ENCODE assay signal across 15 cellular contexts in the genomic region with DNA sequence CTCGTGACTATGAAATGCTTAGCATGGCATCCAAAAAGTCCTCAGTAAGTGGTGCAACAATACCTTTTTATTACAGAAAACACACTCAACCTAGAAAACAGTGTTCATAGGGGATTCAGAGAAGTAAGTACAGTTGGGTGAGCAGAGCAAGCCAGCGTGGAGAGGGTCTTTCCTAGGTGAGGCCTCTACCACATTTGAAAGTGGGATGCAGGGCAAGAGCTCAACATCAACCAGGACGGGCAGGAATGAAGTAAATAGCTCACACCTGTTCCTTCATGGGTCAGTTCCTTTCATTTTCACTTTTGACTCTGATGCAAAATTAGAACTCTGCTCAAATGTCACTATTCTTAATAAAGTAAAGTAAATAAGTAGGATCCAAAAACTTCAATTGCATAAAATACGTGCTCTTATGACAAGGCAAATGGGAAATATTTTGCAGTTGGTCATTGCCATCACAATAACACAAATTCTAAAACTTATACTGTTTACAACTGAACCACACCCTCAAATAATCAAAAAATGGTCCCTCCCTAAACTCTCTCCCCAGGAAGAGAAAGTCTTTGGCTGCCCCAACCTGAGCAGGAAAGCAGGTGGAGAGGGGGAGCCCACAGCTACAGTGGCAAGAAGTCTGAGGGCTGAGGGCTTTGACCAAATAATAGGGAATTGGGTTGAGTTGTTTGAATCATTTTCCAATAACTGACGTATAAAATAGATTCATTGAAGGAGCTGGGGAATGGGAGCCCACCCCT. TPM values are rescaled to one million over a fixed set of nuclear protein-coding genes. Genes with fewer than 3 reads are reported as not detected.
DNase-seq lines count a peak whose midpoint lies in the region; ATAC-seq, FAIRE-seq and TF ChIP-seq lines count a peak whose summit lies in the region.
"Had no signal": no experiment of that assay in that cellular context is flagged by ENCODE, and none has a peak within 500 bp of the region (broad histone marks: within the 10 kb centered on the region; RNA-seq: fewer than 3 reads in every experiment).

No MANE protein-coding gene starts in this region.

- no peaks in the 10 kb centered on the region for H3K79me2 ChIP-seq in GM12878 (ENCODE audit: control insufficient read depth, insufficient read depth, low read length)

- DNase-seq in activated naive CD4-positive, alpha-beta T cell treated with anti-CD3 and anti-CD28 coated beads, Interleukin-2, amount 10 ng/mL, durations not matched to agents 7 days and 5 days = no peak
- no peak for DNase-seq in activated naive CD4-positive, alpha-beta T cell treated with anti-CD3 and anti-CD28 coated beads, Interleukin-2, amount 50 U/mL, for 16 hours
- DNase-seq in GM12878 (ENCODE audit: low read depth, low spot score) (no peak), small intestine (peak; percentile 27), SIG-M5 (lab: John Stamatoyannopoulos, UW) (no peak), NCI-H748 treated with DMSO at 0.1 percent for 48 hours (lab: John Stamatoyannopoulos, UW) (no peak), NCI-H526 treated with DMSO at 0.1 percent for 48 hours (lab: John Stamatoyannopoulos, UW) (no peak)
- DNase-seq: GF-D8, left lung, NCI-H345, substantia nigra had no signal

- H3K9me3 ChIP-seq in KOPT-K1 (ENCODE audit: insufficient read depth, low read length, poor library complexity, severe bottlenecking) (no peaks in the 10 kb centered on the region), GM12878 (replicated peaks; ENCODE audit: control insufficient read depth, insufficient read depth, low read length) (no peaks in the 10 kb centered on the region), small intestine (ENCODE audit: control insufficient read depth, low read depth) (no peaks in the 10 kb centered on the region)
- H3K9me3 ChIP-seq: left lung had no signal

- H3K4me1 Mint-ChIP-seq in activated naive CD4-positive, alpha-beta T cell treated with anti-CD3 and anti-CD28 coated beads, Interleukin-2, amount 10 ng/mL, durations not matched to agents 7 days and 5 days = peaks cover 24% of the 10 kb centered on the region

- H3K36me3 Mint-ChIP-seq in activated naive CD4-positive, alpha-beta T cell treated with anti-CD3 and anti-CD28 coated beads, Interleukin-2, amount 10 ng/mL, durations not matched to agents 7 days and 5 days = peaks cover 4% of the 10 kb centered on the region

- CTCF ChIA-PET in activated naive CD4-positive, alpha-beta T cell treated with anti-CD3 and anti-CD28 coated beads, Interleukin-2, amount 10 ng/mL, durations not matched to agents 7 days and 5 days (lab: Charles Lee) = interaction anchor here (1.1 kb wide), 1 partner anchor 9 kb away, joined by 3 read pairs; no protein-coding TSS in a partner anchor
- CTCF ChIA-PET in GM12878 (lab: Yijun Ruan, JAX) = interaction anchor here (1.3 to 1.7 kb wide), 4 partner anchors 9 to 54 kb away, joined by 7 to 13 read pairs (median 9); a partner anchor contains a TSS

- WGBS in GM12878 (ENCODE audit: insufficient coverage, insufficient replicate concordance, low lambda C conversion rate, missing lambda C conversion rate) = 17% methylated on average over 5 of the region's 5 CpGs
- 29 to 46% (median 36%) methylated on average over 5 of the region's 5 CpGs for WGBS in small intestine, 3 donors

- in situ Hi-C loops in GM12878 (cut with MboI) = no loop called here

- H3K4me2 ChIP-seq in GM12878 (ENCODE audit: control insufficient read depth, insufficient read depth) = peak overlapping the region; percentile 56

- RAD21 ChIA-PET in GM12878 (lab: Charles Lee; ENCODE audit: unreplicated experiment) = interaction anchor here (1.2 to 1.9 kb wide), 6 partner anchors 8 to 53 kb away, joined by 3 to 10 read pairs (median 6); a partner anchor contains a TSS

- H3K4me1 ChIP-seq in GM12878 (ENCODE audit: control insufficient read depth, insufficient read depth, low read length) (peaks cover 10% of the 10 kb centered on the region), small intestine (ENCODE audit: control insufficient read depth in 2 of 2, insufficient read depth in 1 of 2, low read depth in 1 of 2, low read length in 1 of 2) (peaks cover 2 to 3% of the 10 kb centered on the region in 2 donors)
- H3K4me1 ChIP-seq: left lung had no signal

- H4K20me1 ChIP-seq in GM12878 (ENCODE audit: control insufficient read depth, insufficient read depth) = no peaks in the 10 kb centered on the region

- peak; percentile 71 for FAIRE-seq in GM12878 (lab: Jason Lieb, UNC)
- no peak for FAIRE-seq in small intestine (lab: Jason Lieb, UNC)

- TF ChIP-seq POLR2A in GM12878 (IDR thresholded peaks at IDR 0.05; ENCODE audit: low read depth, low read length) = no peak

- H3K27me3 Mint-ChIP-seq in activated naive CD4-positive, alpha-beta T cell treated with anti-CD3 and anti-CD28 coated beads, Interleukin-2, amount 10 ng/mL, durations not matched to agents 7 days and 5 days = peaks cover 13% of the 10 kb centered on the region

- no peak overlapping the region for H3K4me3 Mint-ChIP-seq in activated naive CD4-positive, alpha-beta T cell treated with anti-CD3 and anti-CD28 coated beads, Interleukin-2, amount 10 ng/mL, durations not matched to agents 7 days and 5 days

- ATAC-seq in GM12878 = peak; percentile 81
- ATAC-seq: left lung had no signal

- SMC1A ChIA-PET in GM12878 (lab: Charles Lee; ENCODE audit: uncharacterized antibody, unreplicated experiment) = interaction anchor here (1.0 to 7.6 kb wide), 6 partner anchors 10 to 81 kb away, joined by 3 to 43 read pairs (median 6); no protein-coding TSS in a partner anchor

- BruUV-seq in GM12878 (replicated peaks; lab: Mats Ljungman, UMichigan) = no TSS peak

- H3K36me3 ChIP-seq in KOPT-K1 (ENCODE audit: insufficient read depth, low read length) (peaks cover 12% of the 10 kb centered on the region), GM12878 (ENCODE audit: control insufficient read depth in 2 of 2, insufficient read depth in 2 of 2, low read length in 1 of 2) (no peaks in the 10 kb centered on the region), small intestine (ENCODE audit: control insufficient read depth in 2 of 2, insufficient read depth in 2 of 2, low read length in 2 of 2) (no peaks in the 10 kb centered on the region)
- H3K36me3 ChIP-seq: cardiac muscle cell had no signal

- no peak for TF ChIP-seq RAD21 in GM12878 (IDR thresholded peaks at IDR 0.05; ENCODE audit: insufficient read depth, low read depth, low read length)

- no peak for TF ChIP-seq EP300 in GM12878 (IDR thresholded peaks at IDR 0.05; ENCODE audit: borderline replicate concordance in 1 of 2, control insufficient read depth in 1 of 2, low read depth in 2 of 2, low read length in 2 of 2)

- no peak for TF ChIP-seq CTCF in GM12878 (IDR thresholded peaks at IDR 0.05 in 2 of 3, conservative IDR thresholded peaks at IDR 0.05 in 1 of 3; ENCODE audit: control insufficient read depth in 2 of 3, extremely low read depth in 1 of 3, insufficient read depth in 1 of 3, low read depth in 3 of 3, low read length in 3 of 3)

- peak overlapping the region; percentile 55 for H2AFZ ChIP-seq in GM12878 (ENCODE audit: control insufficient read depth, low read depth, low read length)

- H3K27ac Mint-ChIP-seq in activated naive CD4-positive, alpha-beta T cell treated with anti-CD3 and anti-CD28 coated beads, Interleukin-2, amount 10 ng/mL, durations not matched to agents 7 days and 5 days = peak overlapping the region; percentile 12

- no peaks in the 10 kb centered on the region for H3K9me3 Mint-ChIP-seq in activated naive CD4-positive, alpha-beta T cell treated with anti-CD3 and anti-CD28 coated beads, Interleukin-2, amount 10 ng/mL, durations not matched to agents 7 days and 5 days

- H3K9ac ChIP-seq in GM12878 (ENCODE audit: control insufficient read depth, insufficient read depth, low read length) = no peak overlapping the region

- no peak overlapping the region; the same call in 1 of the 2 replicates for H3K4me3 ChIP-seq in GM12878
- H3K4me3 ChIP-seq in small intestine (ENCODE audit: low read depth in 1 of 2, low read length in 2 of 2) = peak overlapping the region in 1 of 2 donors; percentile 26
- H3K4me3 ChIP-seq: cardiac muscle cell, left lung had no signal

- intact Hi-C loops in GM12878 (cut with micrococcal nuclease; ENCODE audit: unreplicated experiment) = loop anchor here (1.0 kb wide), 1 partner anchor 20 kb away; a partner anchor contains a TSS

- no peaks in the 10 kb centered on the region for H3K27me3 ChIP-seq in GM12878 (replicated peaks in 1 of 2; ENCODE audit: control insufficient read depth in 2 of 2, insufficient read depth in 2 of 2, low read length in 1 of 2)
- H3K27me3 ChIP-seq in small intestine (ENCODE audit: control insufficient read depth in 2 of 2, insufficient read depth in 2 of 2, low read length in 2 of 2) = no peaks in the 10 kb centered on the region
- H3K27me3 ChIP-seq: cardiac muscle cell, left lung had no signal

- H3K27ac ChIP-seq in KOPT-K1 (ENCODE audit: low read depth, low read length, poor library complexity, severe bottlenecking) (peak overlapping the region; percentile 23), GM12878 (ENCODE audit: control insufficient read depth, insufficient read depth) (peak overlapping the region; percentile 49), small intestine (ENCODE audit: low read depth in 1 of 2, low read length in 1 of 2) (peak overlapping the region; percentile 11 to 52)
- H3K27ac ChIP-seq: cardiac muscle cell, HL-60, left lung, VCaP had no signal

- POLR2A ChIA-PET in GM12878 (lab: Charles Lee) = interaction anchor here (0.8 to 3.7 kb wide), 6 partner anchors 8 to 54 kb away, joined by 3 to 19 read pairs (median 4); no protein-coding TSS in a partner anchor

RNA-seq across cellular contexts. Expression of a gene that starts 20.2 kb away (rescaled TPM):
- 24.6 and 27.5 TPM in 2 replicates for total RNA-seq in GM12878 (2013; cell fraction: nucleolus; rRNA removed)
- 18.1 and 18.5 TPM in 2 replicates for total RNA-seq in GM12878 (2014; rRNA removed)
- 15.7 and 15.8 TPM in 2 replicates for total RNA-seq in GM12878 (2014; rRNA removed; fragmentation: Illumina TruSeq; extraction: Trizol)
- 48.1 and 52.0 TPM in 2 replicates for total RNA-seq in GM12878 (2021)
- 13.3 TPM for polyA plus RNA-seq in GM12878 (2011; ENCODE audit: low read depth)
- polyA plus RNA-seq in GM12878 (2011; rRNA removed) = 16.0 and 20.2 TPM in 2 replicates
- 21.0 and 31.3 TPM in 2 replicates for polyA plus RNA-seq in GM12878 (2011; cell fraction: cytosol; rRNA removed)
- polyA plus RNA-seq in GM12878 (2011; cell fraction: nucleus; rRNA removed) = 36.9 and 45.2 TPM in 2 replicates
- 20.1 and 25.3 TPM in 2 replicates for polyA plus RNA-seq in GM12878 (2012)
- polyA plus RNA-seq in GM12878 (2014; fragmentation: Illumina TruSeq; extraction: Trizol) = 54.8 and 57.8 TPM in 2 replicates
- 1 to 10 TPM; 1.1 to 2.8 TPM for polyA plus RNA-seq in GM12878 (2014; fragmentation: Nextera tagmentation; extraction: Ambion mirVana)
- 27.3 and 27.5 TPM in 2 replicates for polyA plus RNA-seq in GM12878 (2014; rRNA removed)
- 10 to 100 TPM; 39.6 to 39.8 TPM for polyA plus RNA-seq in GM12878 (2016; fragmentation: Nextera tagmentation; extraction: Ambion mirVana)
- polyA minus RNA-seq in GM12878 (2011; rRNA and poly(A)+ RNA removed) = 11.8 and 13.0 TPM in 2 replicates
- 11.5 and 14.7 TPM in 2 replicates for polyA minus RNA-seq in GM12878 (2011; cell fraction: cytosol; rRNA and poly(A)+ RNA removed)
- polyA minus RNA-seq in GM12878 (2011; cell fraction: nucleus; rRNA and poly(A)+ RNA removed) = 15.4 and 28.5 TPM in 2 replicates
- 1 to 10 TPM; 6.0 to 7.7 (median 6.5) TPM for polyA plus RNA-seq in small intestine

RNA-seq across cellular contexts. Expression of a gene that starts 53.1 kb away (rescaled TPM):
- 73.1 and 73.8 TPM in 2 replicates for total RNA-seq in GM12878 (2013; cell fraction: nucleolus; rRNA removed)
- 35.1 and 38.2 TPM in 2 replicates for total RNA-seq in GM12878 (2014; rRNA removed)
- total RNA-seq in GM12878 (2014; rRNA removed; fragmentation: Illumina TruSeq; extraction: Trizol) = 43.5 TPM in 2 replicates
- 40.0 and 42.6 TPM in 2 replicates for total RNA-seq in GM12878 (2021)
- 36.7 TPM for polyA plus RNA-seq in GM12878 (2011; ENCODE audit: low read depth)
- 43.1 and 56.7 TPM in 2 replicates for polyA plus RNA-seq in GM12878 (2011; rRNA removed)
- 26.0 and 30.5 TPM in 2 replicates for polyA plus RNA-seq in GM12878 (2011; cell fraction: cytosol; rRNA removed)
- polyA plus RNA-seq in GM12878 (2011; cell fraction: nucleus; rRNA removed) = 50.5 and 71.9 TPM in 2 replicates
- 43.3 and 48.8 TPM in 2 replicates for polyA plus RNA-seq in GM12878 (2012)
- polyA plus RNA-seq in GM12878 (2014; fragmentation: Illumina TruSeq; extraction: Trizol) = 61.5 and 66.9 TPM in 2 replicates
- polyA plus RNA-seq in GM12878 (2014; fragmentation: Nextera tagmentation; extraction: Ambion mirVana) = 10 to 100 TPM; 18.6 to 34.4 TPM
- polyA plus RNA-seq in GM12878 (2014; rRNA removed) = 47.7 and 58.6 TPM in 2 replicates
- 10 to 100 TPM; 46.4 to 51.8 TPM for polyA plus RNA-seq in GM12878 (2016; fragmentation: Nextera tagmentation; extraction: Ambion mirVana)
- 12.1 and 12.2 TPM in 2 replicates for polyA minus RNA-seq in GM12878 (2011; rRNA and poly(A)+ RNA removed)
- 6.5 TPM in 2 replicates for polyA minus RNA-seq in GM12878 (2011; cell fraction: cytosol; rRNA and poly(A)+ RNA removed)
- 15.5 and 27.9 TPM in 2 replicates for polyA minus RNA-seq in GM12878 (2011; cell fraction: nucleus; rRNA and poly(A)+ RNA removed)
- 10 to 100 TPM; 38.0 to 60.0 (median 39.4) TPM for polyA plus RNA-seq in small intestine
